Comparison of ENCODE assay signal across 17 cellular contexts in genomic region chr5:38824821-38825220, GRCh38. TPM values are rescaled to one million over a fixed set of nuclear protein-coding genes. Genes with fewer than 3 reads are reported as not detected.
DNase-seq lines count a peak whose midpoint lies in the region; ATAC-seq and TF ChIP-seq lines count a peak whose summit lies in the region.
"Had no signal": no experiment of that assay in that cellular context is flagged by ENCODE, and none has a peak within 500 bp of the region (broad histone marks: within the 10 kb centered on the region; RNA-seq: fewer than 3 reads in every experiment).

No MANE protein-coding gene starts in this region.

- peak overlapping the region in 1 of 11 experiments; percentile 48; a peak in 1 of 22 replicates for H3K9ac ChIP-seq in BLaER1 treated with 17β-estradiol and CSF1 and Interleukin-3, amounts not matched to agents 10 nM and 100 nM

- ATAC-seq in foreskin keratinocyte (no peak), WTC11 (no peak)
- ATAC-seq: HCT116, HepG2 had no signal

- H3K9me3 ChIP-seq in BLaER1 treated with 17β-estradiol and CSF1 and Interleukin-3, amounts not matched to agents 10 nM and 100 nM (replicated peaks in 1 of 11): peaks cover 14 to 38% (median 27%) of the 10 kb centered on the region in 11 experiments
- no peaks in the 10 kb centered on the region for H3K9me3 ChIP-seq in ovary

- H3K27me3 Mint-ChIP-seq in WTC11 (ENCODE audit: low read depth): no peaks in the 10 kb centered on the region

- no peaks in the 10 kb centered on the region for H3K4me1 Mint-ChIP-seq in WTC11
- H3K4me1 Mint-ChIP-seq: CD14-positive monocyte, IgD-negative memory B cell had no signal

- H3K4me1 ChIP-seq in BLaER1 treated with 17β-estradiol and CSF1 and Interleukin-3, amounts not matched to agents 10 nM and 100 nM: peaks cover 9 to 54% (median 48%) of the 10 kb centered on the region in 10 experiments
- H3K4me1 ChIP-seq in foreskin keratinocyte (peaks cover 32% of the 10 kb centered on the region), ovary (ENCODE audit: insufficient read depth) (no peaks in the 10 kb centered on the region)

- H3K4me3 ChIP-seq in BLaER1 treated with 17β-estradiol and CSF1 and Interleukin-3, amounts not matched to agents 10 nM and 100 nM: no peak overlapping the region
- H3K4me3 ChIP-seq in ovary: no peak overlapping the region

- no peak overlapping the region for H3K27ac Mint-ChIP-seq in WTC11
- H3K27ac Mint-ChIP-seq: CD14-positive monocyte; CD4-positive, alpha-beta memory T cell; IgD-negative memory B cell had no signal

- WGBS in ovary, 3 donors: 87 to 91% (median 89%) methylated on average over 5 of the region's 5 CpGs

- DNase-seq in M059J (ENCODE audit: low read depth): peak; percentile 48
- DNase-seq in foreskin keratinocyte: no peak
- no peak for DNase-seq in NCI-H82 (lab: John Stamatoyannopoulos, UW)
- no peak for DNase-seq in ovary
- DNase-seq in WTC11 (ENCODE audit: low spot score): no peak
- DNase-seq: AML-193; CD4-positive, alpha-beta memory T cell; DMS153; DMS79; GDM1; GOT3; H7 had no signal

- POLR2A ChIA-PET in WTC11 (lab: Charles Lee): no interaction called here

- H3K36me3 ChIP-seq in BLaER1 treated with 17β-estradiol and CSF1 and Interleukin-3, amounts not matched to agents 10 nM and 100 nM: no peaks in the 10 kb centered on the region
- no peaks in the 10 kb centered on the region for H3K36me3 ChIP-seq in ovary

- peaks cover 23% of the 10 kb centered on the region for H3K9me3 Mint-ChIP-seq in WTC11

- no peak for TF ChIP-seq POLR2A in ovary (IDR thresholded peaks at IDR 0.05)

- TF ChIP-seq CTCF in foreskin keratinocyte (conservative IDR thresholded peaks at IDR 0.05) (no peak), ovary (IDR thresholded peaks at IDR 0.05) (no peak), WTC11 (IDR thresholded peaks at IDR 0.05) (no peak)

- TF ChIP-seq EP300 in ovary (IDR thresholded peaks at IDR 0.05): no peak

- H3K4me2 ChIP-seq in BLaER1 treated with 17β-estradiol and CSF1 and Interleukin-3, amounts not matched to agents 10 nM and 100 nM: peak overlapping the region in 8 of 11 experiments; percentile 24 to 72 (median 67); a peak in 11 of 22 replicates

- H3K4me3 Mint-ChIP-seq in WTC11: no peak overlapping the region
- H3K4me3 Mint-ChIP-seq: CD14-positive monocyte; CD4-positive, alpha-beta memory T cell; IgD-negative memory B cell had no signal

- peaks cover 0 to 23% (median 0%) of the 10 kb centered on the region in 11 experiments; a peak in 3 of 22 replicates for H3K27me3 ChIP-seq in BLaER1 treated with 17β-estradiol and CSF1 and Interleukin-3, amounts not matched to agents 10 nM and 100 nM
- no peaks in the 10 kb centered on the region for H3K27me3 ChIP-seq in foreskin keratinocyte
- H3K27me3 ChIP-seq in ovary: no peaks in the 10 kb centered on the region

- intact Hi-C loops in ovary (cut with DNase I): no loop called here

- H3K36me3 Mint-ChIP-seq in WTC11: peaks cover 12% of the 10 kb centered on the region
- H3K36me3 Mint-ChIP-seq: CD14-positive monocyte; CD4-positive, alpha-beta memory T cell; IgD-negative memory B cell had no signal

- peak overlapping the region in 9 of 11 experiments; percentile 16 to 74 (median 58); a peak in 13 of 22 replicates for H3K27ac ChIP-seq in BLaER1 treated with 17β-estradiol and CSF1 and Interleukin-3, amounts not matched to agents 10 nM and 100 nM
- H3K27ac ChIP-seq in foreskin keratinocyte (peak overlapping the region; percentile 69), ovary (no peak overlapping the region)

- CTCF ChIA-PET in WTC11 (lab: Charles Lee): no interaction called here

- H4K20me1 ChIP-seq in BLaER1 treated with 17β-estradiol and CSF1 and Interleukin-3, amounts not matched to agents 10 nM and 100 nM: no peaks in the 10 kb centered on the region

TF ChIP-seq in WTC11, 78 proteins besides CTCF, POLR2A, EP300 and RAD21:
- TF ChIP-seq MYBL2 (CRISPR knock-in tag; IDR thresholded peaks at IDR 0.05) (no peak), HMGA2 (CRISPR knock-in tag; IDR thresholded peaks at IDR 0.05) (no peak), ZNF423 (CRISPR knock-in tag; IDR thresholded peaks at IDR 0.05) (no peak), TEAD1 (CRISPR knock-in tag; IDR thresholded peaks at IDR 0.05) (no peak), E2F1 (CRISPR knock-in tag; IDR thresholded peaks at IDR 0.05) (no peak), ATF2 (CRISPR knock-in tag; IDR thresholded peaks at IDR 0.05; ENCODE audit: borderline replicate concordance, low read depth) (no peak), ZBTB21 (CRISPR knock-in tag; IDR thresholded peaks at IDR 0.05; ENCODE audit: borderline replicate concordance) (no peak), GRHL2 (CRISPR knock-in tag; IDR thresholded peaks at IDR 0.05; ENCODE audit: insufficient replicate concordance, severe bottlenecking) (no peak)
- TF ChIP-seq, protein P1, sequence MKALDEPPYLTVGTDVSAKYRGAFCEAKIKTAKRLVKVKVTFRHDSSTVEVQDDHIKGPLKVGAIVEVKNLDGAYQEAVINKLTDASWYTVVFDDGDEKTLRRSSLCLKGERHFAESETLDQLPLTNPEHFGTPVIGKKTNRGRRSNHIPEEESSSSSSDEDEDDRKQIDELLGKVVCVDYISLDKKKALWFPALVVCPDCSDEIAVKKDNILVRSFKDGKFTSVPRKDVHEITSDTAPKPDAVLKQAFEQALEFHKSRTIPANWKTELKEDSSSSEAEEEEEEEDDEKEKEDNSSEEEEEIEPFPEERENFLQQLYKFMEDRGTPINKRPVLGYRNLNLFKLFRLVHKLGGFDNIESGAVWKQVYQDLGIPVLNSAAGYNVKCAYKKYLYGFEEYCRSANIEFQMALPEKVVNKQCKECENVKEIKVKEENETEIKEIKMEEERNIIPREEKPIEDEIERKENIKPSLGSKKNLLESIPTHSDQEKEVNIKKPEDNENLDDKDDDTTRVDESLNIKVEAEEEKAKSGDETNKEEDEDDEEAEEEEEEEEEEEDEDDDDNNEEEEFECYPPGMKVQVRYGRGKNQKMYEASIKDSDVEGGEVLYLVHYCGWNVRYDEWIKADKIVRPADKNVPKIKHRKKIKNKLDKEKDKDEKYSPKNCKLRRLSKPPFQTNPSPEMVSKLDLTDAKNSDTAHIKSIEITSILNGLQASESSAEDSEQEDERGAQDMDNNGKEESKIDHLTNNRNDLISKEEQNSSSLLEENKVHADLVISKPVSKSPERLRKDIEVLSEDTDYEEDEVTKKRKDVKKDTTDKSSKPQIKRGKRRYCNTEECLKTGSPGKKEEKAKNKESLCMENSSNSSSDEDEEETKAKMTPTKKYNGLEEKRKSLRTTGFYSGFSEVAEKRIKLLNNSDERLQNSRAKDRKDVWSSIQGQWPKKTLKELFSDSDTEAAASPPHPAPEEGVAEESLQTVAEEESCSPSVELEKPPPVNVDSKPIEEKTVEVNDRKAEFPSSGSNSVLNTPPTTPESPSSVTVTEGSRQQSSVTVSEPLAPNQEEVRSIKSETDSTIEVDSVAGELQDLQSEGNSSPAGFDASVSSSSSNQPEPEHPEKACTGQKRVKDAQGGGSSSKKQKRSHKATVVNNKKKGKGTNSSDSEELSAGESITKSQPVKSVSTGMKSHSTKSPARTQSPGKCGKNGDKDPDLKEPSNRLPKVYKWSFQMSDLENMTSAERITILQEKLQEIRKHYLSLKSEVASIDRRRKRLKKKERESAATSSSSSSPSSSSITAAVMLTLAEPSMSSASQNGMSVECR (CRISPR knock-in tag; IDR thresholded peaks at IDR 0.05; ENCODE audit: borderline replicate concordance): no peak
- TF ChIP-seq, protein P2, sequence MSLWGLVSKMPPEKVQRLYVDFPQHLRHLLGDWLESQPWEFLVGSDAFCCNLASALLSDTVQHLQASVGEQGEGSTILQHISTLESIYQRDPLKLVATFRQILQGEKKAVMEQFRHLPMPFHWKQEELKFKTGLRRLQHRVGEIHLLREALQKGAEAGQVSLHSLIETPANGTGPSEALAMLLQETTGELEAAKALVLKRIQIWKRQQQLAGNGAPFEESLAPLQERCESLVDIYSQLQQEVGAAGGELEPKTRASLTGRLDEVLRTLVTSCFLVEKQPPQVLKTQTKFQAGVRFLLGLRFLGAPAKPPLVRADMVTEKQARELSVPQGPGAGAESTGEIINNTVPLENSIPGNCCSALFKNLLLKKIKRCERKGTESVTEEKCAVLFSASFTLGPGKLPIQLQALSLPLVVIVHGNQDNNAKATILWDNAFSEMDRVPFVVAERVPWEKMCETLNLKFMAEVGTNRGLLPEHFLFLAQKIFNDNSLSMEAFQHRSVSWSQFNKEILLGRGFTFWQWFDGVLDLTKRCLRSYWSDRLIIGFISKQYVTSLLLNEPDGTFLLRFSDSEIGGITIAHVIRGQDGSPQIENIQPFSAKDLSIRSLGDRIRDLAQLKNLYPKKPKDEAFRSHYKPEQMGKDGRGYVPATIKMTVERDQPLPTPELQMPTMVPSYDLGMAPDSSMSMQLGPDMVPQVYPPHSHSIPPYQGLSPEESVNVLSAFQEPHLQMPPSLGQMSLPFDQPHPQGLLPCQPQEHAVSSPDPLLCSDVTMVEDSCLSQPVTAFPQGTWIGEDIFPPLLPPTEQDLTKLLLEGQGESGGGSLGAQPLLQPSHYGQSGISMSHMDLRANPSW (CRISPR knock-in tag; conservative IDR thresholded peaks at IDR 0.05; ENCODE audit: low read depth): no peak

RNA-seq across cellular contexts. Expression of gene OSMR, which starts 21.0 kb away (rescaled TPM):
- total RNA-seq in M059J (2014; rRNA removed; shearing (Covaris generic)): 7.7 and 21.3 TPM in 2 replicates
- 28.0 and 31.5 TPM in 2 replicates for total RNA-seq in foreskin keratinocyte
- polyA plus RNA-seq in foreskin keratinocyte: 9.2 and 11.5 TPM in 2 replicates
- 10 to 100 TPM; 21.9 to 87.1 (median 49.4) TPM for total RNA-seq in ovary
- polyA plus RNA-seq in ovary: 10 to 100 TPM; 16.6 to 47.9 TPM
- total RNA-seq in WTC11 (2021): 2.3 to 3.1 TPM (median 2.5 TPM) in 3 replicates
- total RNA-seq: CD4-positive, alpha-beta memory T cell had no signal
- polyA plus RNA-seq: CD14-positive monocyte, IgD-negative memory B cell had no signal

Comparison
In these comparisons a context has a peak if more than half of its experiments do, and no peak if none do; other contexts are left out.
1. H3K27ac ChIP-seq: peak in BLaER1 treated with 17β-estradiol and CSF1 and Interleukin-3, amounts not matched to agents 10 nM and 100 nM (9 of 11) and foreskin keratinocyte (single experiment); none in ovary (0 of 2).